33 cellular contexts compared by ENCODE assay signal in genomic region chr10:121791761-121792160, GRCh38.
DNase-seq lines count a peak whose midpoint lies in the region; ATAC-seq, FAIRE-seq and TF ChIP-seq lines count a peak whose summit lies in the region.
"Had no signal": no experiment of that assay in that cellular context is flagged by ENCODE, and none has a peak within 500 bp of the region (broad histone marks: within the 10 kb centered on the region; RNA-seq: fewer than 3 reads in every experiment).

No MANE protein-coding gene starts in this region.

- no peaks in the 10 kb centered on the region for H3K9me3 Mint-ChIP-seq in WTC11
- no peaks in the 10 kb centered on the region for H3K9me3 Mint-ChIP-seq in activated CD4-positive, alpha-beta T cell treated with anti-CD3 and anti-CD28 coated beads, Interleukin-2, amount 10 ng/mL, durations not matched to agents 24 days and 14 days
- H3K9me3 Mint-ChIP-seq: activated CD8-positive, alpha-beta T cell treated with anti-CD3 and anti-CD28 coated beads for 36 hours; activated naive CD4-positive, alpha-beta T cell treated with anti-CD3 and anti-CD28 coated beads, Interleukin-2, amount 10 ng/mL, durations not matched to agents 7 days and 5 days; activated T-helper 17 cell treated with anti-CD3 and anti-CD28 coated beads, Interleukin-2, amount 50 U/mL, for 72 hours; CD4-positive, CD25-positive, alpha-beta regulatory T cell; immature natural killer cell; stimulated activated effector memory CD8-positive, alpha-beta T cell treated with anti-CD3 and anti-CD28 coated beads, Interleukin-12 subunit alpha, Interleukin-12 subunit beta, amount 100 ng/mL, for 72 hours; T-helper 2 cell treated with Interferon-gamma antibody and Interleukin-4, amounts not matched to agents 5 μg/mL and 100 μg/mL, for 36 hours had no signal

- H3K4me1 ChIP-seq in endothelial cell of umbilical vein (ENCODE audit: control insufficient read depth, extremely low read depth, insufficient read depth, low read length) (peaks cover 23% of the 10 kb centered on the region), trophoblast cell (ENCODE audit: control insufficient read depth in 1 of 2, insufficient read depth in 2 of 2, low read length in 2 of 2) (peaks cover 0 to 1% of the 10 kb centered on the region in 2 experiments)
- H3K4me1 ChIP-seq: A549, tibial nerve had no signal

- H3K36me3 Mint-ChIP-seq in WTC11, result no peaks in the 10 kb centered on the region
- no peaks in the 10 kb centered on the region for H3K36me3 Mint-ChIP-seq in activated CD4-positive, alpha-beta T cell treated with anti-CD3 and anti-CD28 coated beads, Interleukin-2, amount 10 ng/mL, durations not matched to agents 24 days and 14 days (ENCODE audit: low read depth)

- no peak overlapping the region for H2AK5ac ChIP-seq in trophoblast cell (ENCODE audit: low read length)

- H3K4me3 ChIP-seq in endothelial cell of umbilical vein (replicated peaks in 1 of 3; ENCODE audit: insufficient read depth in 1 of 3, low read depth in 1 of 3, low read length in 3 of 3) (peak overlapping the region in 1 of 3 experiments; percentile 29), trophoblast cell (ENCODE audit: low read depth, low read length) (no peak overlapping the region)
- H3K4me3 ChIP-seq: A549, adrenal gland, cardiac muscle cell, tibial nerve had no signal

- FAIRE-seq in G401.6 (lab: Jason Lieb, UNC) (peak; percentile 92), endothelial cell of umbilical vein (lab: Jason Lieb, UNC) (no peak)
- FAIRE-seq: A549, D721Med, GM19239, H1, HTR-8/SVneo had no signal

- H2BK120ac ChIP-seq in trophoblast cell (ENCODE audit: insufficient read depth, low read length, poor library complexity), result no peak overlapping the region

- ATAC-seq in WTC11 (no peak), GM19463 (IDR thresholded peaks at IDR 0.05; ENCODE audit: unreplicated experiment) (no peak)
- ATAC-seq: A549; activated CD8-positive, alpha-beta T cell treated with anti-CD3 and anti-CD28 coated beads for 36 hours; activated T-helper 17 cell treated with anti-CD3 and anti-CD28 coated beads, Interleukin-2, amount 50 U/mL, for 72 hours; left lobe of liver; stimulated activated effector memory CD8-positive, alpha-beta T cell treated with anti-CD3 and anti-CD28 coated beads, Interleukin-12 subunit alpha, Interleukin-12 subunit beta, amount 100 ng/mL, for 72 hours had no signal

- H2AFZ ChIP-seq in endothelial cell of umbilical vein (ENCODE audit: low read depth, low read length), result peak overlapping the region; percentile 30
- H2AFZ ChIP-seq in trophoblast cell (ENCODE audit: insufficient read depth, low read length, poor library complexity), result no peak overlapping the region

- no peak overlapping the region for H2BK5ac ChIP-seq in trophoblast cell (ENCODE audit: low read depth, low read length, poor library complexity)

- POLR2A ChIA-PET in WTC11 (lab: Charles Lee), result no interaction called here
- POLR2A ChIA-PET in endothelial cell of umbilical vein (lab: Charles Lee), result no interaction called here

- H3K23ac ChIP-seq in trophoblast cell (ENCODE audit: low read length), result no peak overlapping the region

- H3K27ac ChIP-seq in endothelial cell of umbilical vein (ENCODE audit: insufficient read depth, low read depth, low read length) (peak overlapping the region; percentile 94), trophoblast cell (ENCODE audit: low read depth, low read length) (no peak overlapping the region)
- H3K27ac ChIP-seq: A549, adrenal gland, cardiac muscle cell, tibial nerve had no signal

- no peak overlapping the region for H4K91ac ChIP-seq in trophoblast cell (ENCODE audit: low read depth, low read length)

- peak overlapping the region; percentile 73 for H3K4me2 ChIP-seq in endothelial cell of umbilical vein (ENCODE audit: insufficient read depth, low read length)
- no peak overlapping the region for H3K4me2 ChIP-seq in trophoblast cell (ENCODE audit: low read length)
- H3K4me2 ChIP-seq: A549 had no signal

- peaks cover 13% of the 10 kb centered on the region; the same call in 1 of the 2 replicates for H3K4me1 Mint-ChIP-seq in WTC11
- H3K4me1 Mint-ChIP-seq in activated CD4-positive, alpha-beta T cell treated with anti-CD3 and anti-CD28 coated beads, Interleukin-2, amount 10 ng/mL, durations not matched to agents 24 days and 14 days, result no peaks in the 10 kb centered on the region
- H3K4me1 Mint-ChIP-seq: activated naive CD4-positive, alpha-beta T cell treated with anti-CD3 and anti-CD28 coated beads, Interleukin-2, amount 10 ng/mL, durations not matched to agents 7 days and 5 days; activated T-helper 17 cell treated with anti-CD3 and anti-CD28 coated beads, Interleukin-2, amount 50 U/mL, for 72 hours; naive B cell; stimulated activated effector memory CD8-positive, alpha-beta T cell treated with anti-CD3 and anti-CD28 coated beads, Interleukin-12 subunit alpha, Interleukin-12 subunit beta, amount 100 ng/mL, for 72 hours had no signal

- CTCF ChIA-PET in WTC11 (lab: Charles Lee) (interaction anchor here (0.7 to 1.9 kb wide), 2 partner anchors 10 to 109 kb away, joined by 3 to 4 read pairs; no protein-coding TSS in a partner anchor), endothelial cell of umbilical vein (lab: Charles Lee) (interaction anchor here (0.9 to 1.8 kb wide), 8 partner anchors 9 to 842 kb away, joined by 3 to 8 read pairs (median 4); no protein-coding TSS in a partner anchor)

- no peak overlapping the region for H3K14ac ChIP-seq in trophoblast cell (ENCODE audit: low read length)

- TSS peak; percentile 72 for BruUV-seq in endothelial cell of umbilical vein (replicated peaks; lab: Mats Ljungman, UMichigan)

- no peaks in the 10 kb centered on the region for H3K79me1 ChIP-seq in trophoblast cell (ENCODE audit: low read length)

- no peak overlapping the region for H3K18ac ChIP-seq in trophoblast cell (ENCODE audit: low read length)

- H2BK12ac ChIP-seq in trophoblast cell (ENCODE audit: low read length), result no peak overlapping the region

- no peaks in the 10 kb centered on the region for H3K27me3 ChIP-seq in endothelial cell of umbilical vein (ENCODE audit: control insufficient read depth in 2 of 2, insufficient read depth in 2 of 2, low read length in 2 of 2)
- no peaks in the 10 kb centered on the region for H3K27me3 ChIP-seq in trophoblast cell (ENCODE audit: insufficient read depth, low read length)
- H3K27me3 ChIP-seq: adrenal gland, cardiac muscle cell, tibial nerve had no signal

- in situ Hi-C loops in GM13976 (cut with MboI; ENCODE audit: low sequenced_read_pairs, unreplicated experiment), result no loop called here

- DNase-seq in WTC11 (ENCODE audit: low spot score) (no peak), endothelial cell of umbilical vein (ENCODE audit: low read depth, low spot score) (peak; percentile 84), lung microvascular endothelial cell (ENCODE audit: low read depth in 2 of 2) (peak; percentile 59 to 88), trophoblast cell (no peak), GM13976 (ENCODE audit: low spot score) (no peak)
- no peak for DNase-seq in activated CD4-positive, alpha-beta T cell treated with anti-CD3 and anti-CD28 coated beads, Interleukin-2, amount 10 ng/mL, durations not matched to agents 24 days and 14 days
- DNase-seq: activated CD4-positive, alpha-beta T cell treated with anti-CD3 and anti-CD28 coated beads for 1 hour; activated CD8-positive, alpha-beta memory T cell treated with anti-CD3 and anti-CD28 coated beads, Interleukin-2, amount 50 U/mL, for 48 hours; activated CD8-positive, alpha-beta T cell treated with anti-CD3 and anti-CD28 coated beads for 36 hours; activated naive CD4-positive, alpha-beta T cell treated with anti-CD3 and anti-CD28 coated beads, Interleukin-2, amount 10 ng/mL, durations not matched to agents 7 days and 5 days; CD4-positive, CD25-positive, alpha-beta regulatory T cell; cortex of kidney; immature natural killer cell; naive B cell; NCI-H1105 treated with DMSO at 0.1 percent for 48 hours; NCI-H2029; NCI-H526; SHP77 treated with DMSO at 0.1 percent for 48 hours; stimulated activated CD4-positive, alpha-beta T cell treated with anti-CD3 and anti-CD28 coated beads, Interleukin-15, amount 100 ng/mL, for 24 hours had no signal

- no peak overlapping the region for H3K4me3 Mint-ChIP-seq in WTC11
- H3K4me3 Mint-ChIP-seq in activated CD4-positive, alpha-beta T cell treated with anti-CD3 and anti-CD28 coated beads, Interleukin-2, amount 10 ng/mL, durations not matched to agents 24 days and 14 days, result no peak overlapping the region
- H3K4me3 Mint-ChIP-seq: activated CD8-positive, alpha-beta T cell treated with anti-CD3 and anti-CD28 coated beads for 36 hours; activated naive CD4-positive, alpha-beta T cell treated with anti-CD3 and anti-CD28 coated beads, Interleukin-2, amount 10 ng/mL, durations not matched to agents 7 days and 5 days; activated T-helper 17 cell treated with anti-CD3 and anti-CD28 coated beads, Interleukin-2, amount 50 U/mL, for 72 hours; CD4-positive, CD25-positive, alpha-beta regulatory T cell; immature natural killer cell; naive B cell; stimulated activated effector memory CD8-positive, alpha-beta T cell treated with anti-CD3 and anti-CD28 coated beads, Interleukin-12 subunit alpha, Interleukin-12 subunit beta, amount 100 ng/mL, for 72 hours; T-helper 2 cell treated with Interferon-gamma antibody and Interleukin-4, amounts not matched to agents 5 μg/mL and 100 μg/mL, for 36 hours had no signal

- H3K36me3 ChIP-seq in endothelial cell of umbilical vein (ENCODE audit: control insufficient read depth in 2 of 2, extremely low read depth in 1 of 2, insufficient read depth in 2 of 2, low read length in 2 of 2) (no peaks in the 10 kb centered on the region), trophoblast cell (ENCODE audit: control insufficient read depth in 1 of 2, insufficient read depth in 2 of 2, low read length in 2 of 2) (no peaks in the 10 kb centered on the region)
- H3K36me3 ChIP-seq: adrenal gland had no signal

- H3K27ac Mint-ChIP-seq in WTC11, result 0 out of 2 replicates have a peak overlapping the region, but pooled peaks have one; percentile 0
- H3K27ac Mint-ChIP-seq in activated CD4-positive, alpha-beta T cell treated with anti-CD3 and anti-CD28 coated beads, Interleukin-2, amount 10 ng/mL, durations not matched to agents 24 days and 14 days, result no peak overlapping the region
- H3K27ac Mint-ChIP-seq: activated CD8-positive, alpha-beta T cell treated with anti-CD3 and anti-CD28 coated beads for 36 hours; activated naive CD4-positive, alpha-beta T cell treated with anti-CD3 and anti-CD28 coated beads, Interleukin-2, amount 10 ng/mL, durations not matched to agents 7 days and 5 days; activated T-helper 17 cell treated with anti-CD3 and anti-CD28 coated beads, Interleukin-2, amount 50 U/mL, for 72 hours; immature natural killer cell; stimulated activated effector memory CD8-positive, alpha-beta T cell treated with anti-CD3 and anti-CD28 coated beads, Interleukin-12 subunit alpha, Interleukin-12 subunit beta, amount 100 ng/mL, for 72 hours; T-helper 2 cell treated with Interferon-gamma antibody and Interleukin-4, amounts not matched to agents 5 μg/mL and 100 μg/mL, for 36 hours had no signal

- no peak overlapping the region for H4K12ac ChIP-seq in trophoblast cell (ENCODE audit: low read depth, low read length)

- H3K9me1 ChIP-seq in endothelial cell of umbilical vein (replicated peaks; ENCODE audit: control insufficient read depth, extremely low read depth, insufficient read depth, low read length), result no peaks in the 10 kb centered on the region

- H3K79me2 ChIP-seq in endothelial cell of umbilical vein (ENCODE audit: control insufficient read depth, insufficient read depth, low read length) (no peaks in the 10 kb centered on the region), trophoblast cell (ENCODE audit: control insufficient read depth, insufficient read depth, low read length, poor library complexity) (no peaks in the 10 kb centered on the region)

- H3K9ac ChIP-seq in endothelial cell of umbilical vein (replicated peaks; ENCODE audit: extremely low read depth, insufficient read depth, low read length), result peak overlapping the region; percentile 79
- H3K9ac ChIP-seq in trophoblast cell (ENCODE audit: low read length), result no peak overlapping the region

- no peaks in the 10 kb centered on the region for H3K9me3 ChIP-seq in endothelial cell of umbilical vein (replicated peaks; ENCODE audit: control insufficient read depth, insufficient read depth, low read length)
- H3K9me3 ChIP-seq in trophoblast cell (ENCODE audit: insufficient read depth, low read depth, low read length), result no peaks in the 10 kb centered on the region
- H3K9me3 ChIP-seq: A549, adrenal gland, tibial nerve had no signal

- no peak overlapping the region for H3K4ac ChIP-seq in trophoblast cell (ENCODE audit: low read depth, low read length)

- TF ChIP-seq CTCF in WTC11 (IDR thresholded peaks at IDR 0.05), result no peak
- no peak for TF ChIP-seq CTCF in endothelial cell of umbilical vein (IDR thresholded peaks at IDR 0.05; ENCODE audit: extremely low read depth in 1 of 2, insufficient read depth in 1 of 2, low read depth in 1 of 2, low read length in 2 of 2)
- TF ChIP-seq CTCF in GM13976 (IDR thresholded peaks at IDR 0.05; ENCODE audit: borderline replicate concordance, control extremely low read depth, extremely low read depth, insufficient read depth, missing control alignments), result no peak

- H4K8ac ChIP-seq in trophoblast cell (ENCODE audit: low read depth, low read length), result no peak overlapping the region

- dilution Hi-C loops in endothelial cell of umbilical vein (cut with MboI; ENCODE audit: extremely low pct_ligation_motif_present, low sequenced_read_pairs), result no loop called here

- no CpG with 5 or more reads among the region's 5 CpGs for WGBS in trophoblast cell (ENCODE audit: extremely low coverage, insufficient coverage, insufficient read length)

- H3K27me3 Mint-ChIP-seq in WTC11 (ENCODE audit: low read depth), result no peaks in the 10 kb centered on the region
- no peaks in the 10 kb centered on the region for H3K27me3 Mint-ChIP-seq in activated CD4-positive, alpha-beta T cell treated with anti-CD3 and anti-CD28 coated beads, Interleukin-2, amount 10 ng/mL, durations not matched to agents 24 days and 14 days
- H3K27me3 Mint-ChIP-seq: activated CD8-positive, alpha-beta T cell treated with anti-CD3 and anti-CD28 coated beads for 36 hours; activated naive CD4-positive, alpha-beta T cell treated with anti-CD3 and anti-CD28 coated beads, Interleukin-2, amount 10 ng/mL, durations not matched to agents 7 days and 5 days; activated T-helper 17 cell treated with anti-CD3 and anti-CD28 coated beads, Interleukin-2, amount 50 U/mL, for 72 hours; CD4-positive, CD25-positive, alpha-beta regulatory T cell; naive B cell had no signal

- no peak for TF ChIP-seq POLR2A in endothelial cell of umbilical vein (IDR thresholded peaks at IDR 0.05; ENCODE audit: low read depth, low read length)

- no peaks in the 10 kb centered on the region for H4K20me1 ChIP-seq in endothelial cell of umbilical vein (replicated peaks; ENCODE audit: control insufficient read depth, extremely low read depth, insufficient read depth, low read length)

- intact Hi-C loops in endothelial cell of umbilical vein (cut with micrococcal nuclease), result loop anchor here (1.0 to 2.0 kb wide), 2 partner anchors 37 to 55 kb away; no protein-coding TSS in a partner anchor
- intact Hi-C loops in activated CD4-positive, alpha-beta T cell treated with anti-CD3 and anti-CD28 coated beads, Interleukin-2, amount 10 ng/mL, durations not matched to agents 24 days and 14 days (cut with micrococcal nuclease), result no loop called here

Comparison
In these comparisons a context has a peak if more than half of its experiments do, and no peak if none do; other contexts are left out.
1. DNase-seq: peak in endothelial cell of umbilical vein (single experiment) and lung microvascular endothelial cell (2 of 2); none in WTC11 (single experiment), activated CD4-positive, alpha-beta T cell treated with anti-CD3 and anti-CD28 coated beads, Interleukin-2, amount 10 ng/mL, durations not matched to agents 24 days and 14 days (single experiment), trophoblast cell (0 of 2) and GM13976 (single experiment).